Comparison of ENCODE assay signal across 8 cellular contexts in the genomic region with DNA sequence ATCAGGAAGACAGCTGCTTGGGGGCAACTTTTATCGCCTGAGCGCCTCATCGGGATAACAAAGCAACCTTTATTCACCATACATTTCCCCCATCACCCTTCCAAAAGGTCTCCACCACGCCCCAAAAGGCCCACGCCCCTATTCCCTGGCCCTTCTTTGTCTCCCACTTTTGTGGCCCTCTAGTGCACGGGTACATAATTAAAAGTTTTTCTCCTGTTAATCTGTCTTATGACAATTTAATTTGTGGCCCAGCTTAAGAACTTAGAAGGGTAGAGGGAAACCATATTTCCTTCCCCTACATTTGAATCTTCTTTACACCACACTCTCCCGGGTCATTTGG. TPM values are rescaled to one million over a fixed set of nuclear protein-coding genes. Genes with fewer than 3 reads are reported as not detected.
A peak's percentile ranks its signal among the peaks of the same experiment; 100 is the strongest.
DNase-seq lines count a peak whose midpoint lies in the region; ATAC-seq, FAIRE-seq and TF ChIP-seq lines count a peak whose summit lies in the region.

No MANE protein-coding gene starts in this region.

- H3K27me3 ChIP-seq in GM23338 (ENCODE audit: insufficient read depth), result peaks cover 17% of the 10 kb centered on the region
- H3K27me3 ChIP-seq in GM12878 (replicated peaks in 1 of 2; ENCODE audit: control insufficient read depth in 2 of 2, insufficient read depth in 2 of 2, low read length in 1 of 2), result no peaks in the 10 kb centered on the region; a peak in 1 of 4 replicates
- no peaks in the 10 kb centered on the region for H3K27me3 ChIP-seq in lower lobe of right lung (ENCODE audit: low read depth)
- H3K27me3 ChIP-seq in transverse colon, result no peaks in the 10 kb centered on the region

- no peaks in the 10 kb centered on the region for H3K9me3 Mint-ChIP-seq in GM23338

- H3K9me3 ChIP-seq in GM12878 (replicated peaks; ENCODE audit: control insufficient read depth, insufficient read depth, low read length) (no peaks in the 10 kb centered on the region), lower lobe of right lung (no peaks in the 10 kb centered on the region), transverse colon (no peaks in the 10 kb centered on the region)

- CTCF ChIA-PET in GM12878 (lab: Yijun Ruan, JAX), result interaction anchor here (0.7 to 4.4 kb wide), 39 partner anchors 12 to 622 kb away, joined by 3 to 95 read pairs (median 4); partner anchors contain the start of gene NT5C3A

- TF ChIP-seq CTCF in GM23338 (conservative IDR thresholded peaks at IDR 0.05; ENCODE audit: low read depth in 2 of 2) (no peak), GM12878 (IDR thresholded peaks at IDR 0.05 in 2 of 3, conservative IDR thresholded peaks at IDR 0.05 in 1 of 3; ENCODE audit: control insufficient read depth in 2 of 3, extremely low read depth in 1 of 3, insufficient read depth in 1 of 3, low read depth in 3 of 3, low read length in 3 of 3) (no peak), lower lobe of right lung (IDR thresholded peaks at IDR 0.05) (no peak), transverse colon (IDR thresholded peaks at IDR 0.05) (peak in 2 of 5 experiments; percentile 16 to 18)

- H3K79me2 ChIP-seq in GM23338 (replicated peaks; ENCODE audit: insufficient read depth) (peaks cover 49% of the 10 kb centered on the region), GM12878 (ENCODE audit: control insufficient read depth, insufficient read depth, low read length) (peaks cover 32% of the 10 kb centered on the region)

- POLR2A ChIA-PET in GM12878 (lab: Charles Lee), result interaction anchor here (0.9 to 2.5 kb wide), 5 partner anchors 47 to 262 kb away, joined by 3 to 11 read pairs (median 6); partner anchors contain the start of gene NT5C3A

- H3K4me3 Mint-ChIP-seq in GM23338, result peak overlapping the region; percentile 88

- H3K4me3 ChIP-seq in GM23338 (peak overlapping the region; percentile 65), GM12878 (peak overlapping the region; percentile 96), lower lobe of right lung (peak overlapping the region; percentile 97), transverse colon (peak overlapping the region; percentile 63 to 100 (median 96))

- no peak overlapping the region for H3K27ac Mint-ChIP-seq in GM23338

- intact Hi-C loops in GM12878 (cut with micrococcal nuclease; ENCODE audit: unreplicated experiment), result loop anchor here (2.0 to 10.0 kb wide), 4 partner anchors 46 to 344 kb away; partner anchors contain the start of genes FKBP9, KBTBD2 and NT5C3A
- intact Hi-C loops in lower lobe of right lung (cut with DNase I), result no loop called here
- intact Hi-C loops in transverse colon (cut with DNase I; ENCODE audit: low total_unique reads), result no loop called here

- DNase-seq in ELR (ENCODE audit: low read depth) (peak; percentile 59), GM23338 (ENCODE audit: low spot score) (peak; percentile 46), NCI-H69 (lab: John Stamatoyannopoulos, UW) (peak; percentile 64), GM12878 (ENCODE audit: low read depth, low spot score) (no peak), lower lobe of right lung (no peak), transverse colon (peak; percentile 13), NCI-H128 (lab: John Stamatoyannopoulos, UW; ENCODE audit: unreplicated experiment) (no peak)

- H3K36me3 Mint-ChIP-seq in GM23338 (ENCODE audit: low read depth), result peaks cover under 1% of the 10 kb centered on the region; the same call in 1 of the 3 replicates

- peak; percentile 13 for ATAC-seq in GM23338
- peak; percentile 27 for ATAC-seq in GM12878
- ATAC-seq in lower lobe of right lung, result peak in 1 of 2 donors; percentile 25
- no peak for ATAC-seq in HG03439 (IDR thresholded peaks at IDR 0.05; ENCODE audit: unreplicated experiment)

- no TSS peak for BruUV-seq in GM12878 (replicated peaks; lab: Mats Ljungman, UMichigan)

- H3K9ac ChIP-seq in GM12878 (ENCODE audit: control insufficient read depth, insufficient read depth, low read length), result peak overlapping the region; percentile 74

- 0% methylated on average over 7 of the region's 7 CpGs for WGBS in GM12878 (ENCODE audit: insufficient coverage, insufficient replicate concordance, low lambda C conversion rate, missing lambda C conversion rate)
- 3 to 5% methylated on average over 6 to 7 of the region's 7 CpGs for WGBS in transverse colon (ENCODE audit: low coverage in 1 of 2), 2 donors

- RAD21 ChIA-PET in GM12878 (lab: Charles Lee; ENCODE audit: unreplicated experiment), result interaction anchor here (0.9 to 3.3 kb wide), 15 partner anchors 21 to 343 kb away, joined by 3 to 30 read pairs (median 9); partner anchors contain the start of genes BBS9, KBTBD2 and NT5C3A

- in situ Hi-C loops in GM12878 (cut with MboI) (loop anchor here (10.0 kb wide), 1 partner anchor 414 kb away; no protein-coding TSS in a partner anchor), transverse colon (cut with MboI; ENCODE audit: low pct_ligation_motif_present in 1 of 4, low pct_unique_long_range_greater_than_20kb in 1 of 4, low sequenced_read_pairs in 3 of 4) (loop anchor here in 1 of 4 donors (25.0 kb wide), 1 partner anchor 621 kb away; the partner anchor contains the start of genes AVL9 and LSM5)

- SMC1A ChIA-PET in GM12878 (lab: Charles Lee; ENCODE audit: uncharacterized antibody, unreplicated experiment), result interaction anchor here (0.9 to 3.2 kb wide), 19 partner anchors 22 to 418 kb away, joined by 3 to 51 read pairs (median 6); partner anchors contain the start of genes KBTBD2 and NT5C3A

- peaks cover 15% of the 10 kb centered on the region; the same call in 2 of the 3 replicates for H3K4me1 Mint-ChIP-seq in GM23338

- FAIRE-seq in GM12878 (lab: Jason Lieb, UNC), result no peak

- H2AFZ ChIP-seq in GM23338 (peak overlapping the region; percentile 95; the same call in 1 of the 2 replicates), GM12878 (ENCODE audit: control insufficient read depth, low read depth, low read length) (peak overlapping the region; percentile 55)

- H3K27ac ChIP-seq in GM23338 (ENCODE audit: low read depth) (no peak overlapping the region), GM12878 (ENCODE audit: control insufficient read depth, insufficient read depth) (peak overlapping the region; percentile 45), lower lobe of right lung (peak overlapping the region; percentile 85), transverse colon (peak overlapping the region; percentile 79 to 92 (median 91))

- TF ChIP-seq POLR2A in GM12878 (IDR thresholded peaks at IDR 0.05; ENCODE audit: low read depth, low read length), result no peak
- TF ChIP-seq POLR2A in transverse colon (IDR thresholded peaks at IDR 0.05), result no peak

- H3K9me2 ChIP-seq in GM23338 (ENCODE audit: insufficient read depth), result no peaks in the 10 kb centered on the region

- H3K27me3 Mint-ChIP-seq in GM23338 (ENCODE audit: insufficient read depth, low read depth, poor library complexity), result peaks cover 6% of the 10 kb centered on the region

- TF ChIP-seq EP300 in GM12878 (IDR thresholded peaks at IDR 0.05; ENCODE audit: borderline replicate concordance in 1 of 2, control insufficient read depth in 1 of 2, low read depth in 2 of 2, low read length in 2 of 2) (no peak), transverse colon (IDR thresholded peaks at IDR 0.05; ENCODE audit: low read depth) (no peak)

- H3K4me2 ChIP-seq in GM23338 (peak overlapping the region; percentile 80), GM12878 (ENCODE audit: control insufficient read depth, insufficient read depth) (peak overlapping the region; percentile 100)

- H4K20me1 ChIP-seq in GM23338 (replicated peaks; ENCODE audit: insufficient read depth) (peaks cover 35% of the 10 kb centered on the region), GM12878 (ENCODE audit: control insufficient read depth, insufficient read depth) (0 out of 2 replicates have a peak, but pooled peaks cover 2% of the 10 kb centered on the region)

- H3K36me3 ChIP-seq in GM23338 (ENCODE audit: insufficient read depth) (no peaks in the 10 kb centered on the region), GM12878 (ENCODE audit: control insufficient read depth in 2 of 2, insufficient read depth in 2 of 2, low read length in 1 of 2) (no peaks in the 10 kb centered on the region; a peak in 1 of 4 replicates), lower lobe of right lung (peaks cover 4% of the 10 kb centered on the region), transverse colon (peaks cover 0 to 1% (median under 1%) of the 10 kb centered on the region in 4 donors)

- TF ChIP-seq RAD21 in GM12878 (IDR thresholded peaks at IDR 0.05; ENCODE audit: insufficient read depth, low read depth, low read length), result no peak

- H3K4me1 ChIP-seq in GM23338 (ENCODE audit: insufficient read depth) (peaks cover 11% of the 10 kb centered on the region), GM12878 (ENCODE audit: control insufficient read depth, insufficient read depth, low read length) (peaks cover 11% of the 10 kb centered on the region; the same call in 1 of the 2 replicates), lower lobe of right lung (peaks cover 31% of the 10 kb centered on the region), transverse colon (peaks cover 17 to 47% (median 23%) of the 10 kb centered on the region in 4 donors)

- H3F3A ChIP-seq in GM23338 (replicated peaks; ENCODE audit: low read depth), result 0 out of 2 replicates have a peak, but pooled peaks cover 3% of the 10 kb centered on the region

RNA-seq across cellular contexts. Expression of gene RP9, which starts 0.6 kb away (rescaled TPM):
- 3.3 and 8.7 TPM in 2 replicates for total RNA-seq in GM23338 (2014; rRNA removed; shearing (Covaris generic))
- polyA plus RNA-seq in GM23338 (2016; fragmentation: Nextera tagmentation; extraction: Ambion mirVana) (40.8 and 43.2 TPM in 2 replicates), GM12878 (2011; rRNA removed) (20.2 and 20.3 TPM in 2 replicates), GM12878 (2014; fragmentation: Illumina TruSeq; extraction: Trizol) (20.8 and 25.3 TPM in 2 replicates), GM12878 (2014; fragmentation: Nextera tagmentation; extraction: Ambion mirVana) (1 to 10 TPM; 7.6 to 9.6 TPM), GM12878 (2014; rRNA removed) (16.1 and 16.3 TPM in 2 replicates), GM12878 (2016; fragmentation: Nextera tagmentation; extraction: Ambion mirVana) (10 to 100 TPM; 21.8 to 23.9 TPM)
- 14.0 and 14.6 TPM in 2 replicates for total RNA-seq in GM12878 (2013; cell fraction: nucleolus; rRNA removed)
- total RNA-seq in GM12878 (2014; rRNA removed) (13.9 and 14.8 TPM in 2 replicates), GM12878 (2014; rRNA removed; fragmentation: Illumina TruSeq; extraction: Trizol) (17.7 and 18.5 TPM in 2 replicates), GM12878 (2021) (9.7 and 11.4 TPM in 2 replicates), lower lobe of right lung (11.6 TPM), transverse colon (10 to 100 TPM in 3 of 4 donors, 1 to 10 TPM in 1; 2.0 to 55.7 (median 14.6) TPM)
- polyA plus RNA-seq in GM12878 (2011; ENCODE audit: low read depth), result 16.2 TPM
- 12.6 and 16.5 TPM in 2 replicates for polyA plus RNA-seq in GM12878 (2011; cell fraction: cytosol; rRNA removed)
- 16.5 and 20.0 TPM in 2 replicates for polyA plus RNA-seq in GM12878 (2011; cell fraction: nucleus; rRNA removed)
- 15.2 and 16.0 TPM in 2 replicates for polyA plus RNA-seq in GM12878 (2012)
- polyA minus RNA-seq in GM12878 (2011; rRNA and poly(A)+ RNA removed), result 10.7 and 12.9 TPM in 2 replicates
- 3.5 and 6.7 TPM in 2 replicates for polyA minus RNA-seq in GM12878 (2011; cell fraction: cytosol; rRNA and poly(A)+ RNA removed)
- 14.6 and 20.7 TPM in 2 replicates for polyA minus RNA-seq in GM12878 (2011; cell fraction: nucleus; rRNA and poly(A)+ RNA removed)

RNA-seq across cellular contexts. Expression of gene BBS9, which starts 20.8 kb away (rescaled TPM):
- 66.1 and 69.6 TPM in 2 replicates for total RNA-seq in GM23338 (2014; rRNA removed; shearing (Covaris generic))
- 21.9 and 27.2 TPM in 2 replicates for polyA plus RNA-seq in GM23338 (2016; fragmentation: Nextera tagmentation; extraction: Ambion mirVana)
- 41.7 and 42.0 TPM in 2 replicates for total RNA-seq in GM12878 (2013; cell fraction: nucleolus; rRNA removed)
- total RNA-seq in GM12878 (2014; rRNA removed), result 2.8 and 3.3 TPM in 2 replicates
- total RNA-seq in GM12878 (2014; rRNA removed; fragmentation: Illumina TruSeq; extraction: Trizol), result 2.4 and 2.8 TPM in 2 replicates
- total RNA-seq in GM12878 (2021), result 4.1 and 4.8 TPM in 2 replicates
- 3.2 TPM for polyA plus RNA-seq in GM12878 (2011; ENCODE audit: low read depth)
- 5.6 and 6.5 TPM in 2 replicates for polyA plus RNA-seq in GM12878 (2011; rRNA removed)
- 2.7 and 3.3 TPM in 2 replicates for polyA plus RNA-seq in GM12878 (2011; cell fraction: cytosol; rRNA removed)
- 3.3 and 5.1 TPM in 2 replicates for polyA plus RNA-seq in GM12878 (2011; cell fraction: nucleus; rRNA removed)
- polyA plus RNA-seq in GM12878 (2012), result 3.2 and 4.1 TPM in 2 replicates
- polyA plus RNA-seq in GM12878 (2014; fragmentation: Illumina TruSeq; extraction: Trizol), result 2.2 and 2.9 TPM in 2 replicates
- polyA plus RNA-seq in GM12878 (2014; fragmentation: Nextera tagmentation; extraction: Ambion mirVana), result 1 to 10 TPM; 1.2 to 2.3 TPM
- 1.5 TPM in 2 replicates for polyA plus RNA-seq in GM12878 (2014; rRNA removed)
- 1 to 10 TPM; 2.3 to 4.5 TPM for polyA plus RNA-seq in GM12878 (2016; fragmentation: Nextera tagmentation; extraction: Ambion mirVana)
- polyA minus RNA-seq in GM12878 (2011; rRNA and poly(A)+ RNA removed), result 11.0 and 14.5 TPM in 2 replicates
- 3.6 and 5.6 TPM in 2 replicates for polyA minus RNA-seq in GM12878 (2011; cell fraction: cytosol; rRNA and poly(A)+ RNA removed)
- 19.0 and 33.4 TPM in 2 replicates for polyA minus RNA-seq in GM12878 (2011; cell fraction: nucleus; rRNA and poly(A)+ RNA removed)
- total RNA-seq in lower lobe of right lung, result 28.4 TPM
- 10 to 100 TPM in 3 of 4 donors, 1 to 10 TPM in 1; 8.6 to 22.5 (median 15.8) TPM for total RNA-seq in transverse colon

RNA-seq across cellular contexts. Expression of gene NT5C3A, which starts 46.0 kb away (rescaled TPM):
- total RNA-seq in GM23338 (2014; rRNA removed; shearing (Covaris generic)), result 28.5 and 36.8 TPM in 2 replicates
- 42.8 and 45.8 TPM in 2 replicates for polyA plus RNA-seq in GM23338 (2016; fragmentation: Nextera tagmentation; extraction: Ambion mirVana)
- 83.7 and 97.2 TPM in 2 replicates for total RNA-seq in GM12878 (2013; cell fraction: nucleolus; rRNA removed)
- 61.0 and 80.5 TPM in 2 replicates for total RNA-seq in GM12878 (2014; rRNA removed)
- 86.8 and 95.5 TPM in 2 replicates for total RNA-seq in GM12878 (2014; rRNA removed; fragmentation: Illumina TruSeq; extraction: Trizol)
- 53.8 and 60.2 TPM in 2 replicates for total RNA-seq in GM12878 (2021)
- polyA plus RNA-seq in GM12878 (2011; ENCODE audit: low read depth), result 57.7 TPM
- 96.5 and 181 TPM in 2 replicates for polyA plus RNA-seq in GM12878 (2011; rRNA removed)
- 30.2 and 44.6 TPM in 2 replicates for polyA plus RNA-seq in GM12878 (2011; cell fraction: cytosol; rRNA removed)
- 26.3 and 27.5 TPM in 2 replicates for polyA plus RNA-seq in GM12878 (2011; cell fraction: nucleus; rRNA removed)
- polyA plus RNA-seq in GM12878 (2012), result 87.2 and 109 TPM in 2 replicates
- 88.1 and 115 TPM in 2 replicates for polyA plus RNA-seq in GM12878 (2014; fragmentation: Illumina TruSeq; extraction: Trizol)
- polyA plus RNA-seq in GM12878 (2014; fragmentation: Nextera tagmentation; extraction: Ambion mirVana), result 100 to 1,000 TPM in 1 of 2 experiments, 10 to 100 TPM in 1; 81.8 to 111 TPM
- polyA plus RNA-seq in GM12878 (2014; rRNA removed), result 50.9 and 59.9 TPM in 2 replicates
- 10 to 100 TPM; 53.0 to 57.9 TPM for polyA plus RNA-seq in GM12878 (2016; fragmentation: Nextera tagmentation; extraction: Ambion mirVana)
- 24.4 and 36.4 TPM in 2 replicates for polyA minus RNA-seq in GM12878 (2011; rRNA and poly(A)+ RNA removed)
- polyA minus RNA-seq in GM12878 (2011; cell fraction: cytosol; rRNA and poly(A)+ RNA removed), result 13.9 and 16.7 TPM in 2 replicates
- polyA minus RNA-seq in GM12878 (2011; cell fraction: nucleus; rRNA and poly(A)+ RNA removed), result 19.2 and 27.1 TPM in 2 replicates
- total RNA-seq in lower lobe of right lung, result 30.3 TPM
- 100 to 1,000 TPM in 1 of 4 donors, 10 to 100 TPM in 2, 1 to 10 TPM in 1; 9.0 to 115 (median 55.7) TPM for total RNA-seq in transverse colon

Comparison
In these comparisons a context has a peak if more than half of its experiments do, and no peak if none do; other contexts are left out.
1. DNase-seq: peak in ELR (single experiment), GM23338 (single experiment), NCI-H69 (single experiment) and transverse colon (single experiment); none in GM12878 (single experiment), lower lobe of right lung (single experiment) and NCI-H128 (single experiment).
2. Peak in every context shown above with its lines, with median percentiles within 50 percentile points of each other: H3K4me3 ChIP-seq.